ENCODE assay signal across 15 cellular contexts in genomic region chr2:182694189-182694588, GRCh38. TPM values are rescaled to one million over a fixed set of nuclear protein-coding genes. Genes with fewer than 3 reads are reported as not detected.
DNase-seq lines count a peak whose midpoint lies in the region; ATAC-seq lines count a peak whose summit lies in the region.
"Had no signal": no experiment of that assay in that cellular context is flagged by ENCODE, and none has a peak within 500 bp of the region (broad histone marks: within the 10 kb centered on the region; RNA-seq: fewer than 3 reads in every experiment).

No MANE protein-coding gene starts in this region.

- no peaks in the 10 kb centered on the region for H3K4me1 Mint-ChIP-seq in activated CD4-positive, alpha-beta T cell treated with anti-CD3 and anti-CD28 coated beads, Interleukin-2, amount 10 ng/mL, durations not matched to agents 24 days and 14 days
- H3K4me1 Mint-ChIP-seq: CD4-positive, alpha-beta memory T cell had no signal

- ATAC-seq in GM19463 (IDR thresholded peaks at IDR 0.05; ENCODE audit: unreplicated experiment) (no peak), HG03139 (IDR thresholded peaks at IDR 0.05; ENCODE audit: unreplicated experiment) (no peak)
- ATAC-seq: A549 had no signal

- peak; percentile 27 for DNase-seq in DMS53 treated with DMSO at 0.1 percent for 48 hours (lab: John Stamatoyannopoulos, UW; ENCODE audit: unreplicated experiment)
- DNase-seq in DMS79 treated with DMSO at 0.1 percent for 48 hours (lab: John Stamatoyannopoulos, UW): peak; percentile 86
- peak; percentile 17 for DNase-seq in NCI-H2107 (lab: John Stamatoyannopoulos, UW)
- DNase-seq in NCI-H510A treated with DMSO at 0.1 percent for 48 hours (lab: John Stamatoyannopoulos, UW): peak; percentile 98
- no peak for DNase-seq in activated CD4-positive, alpha-beta T cell treated with anti-CD3 and anti-CD28 coated beads, Interleukin-2, amount 10 ng/mL, durations not matched to agents 24 days and 14 days
- DNase-seq in NCI-H1436 (lab: John Stamatoyannopoulos, UW): no peak
- DNase-seq: BE2C; CD4-positive, alpha-beta memory T cell; DMS153; HCEC 1CT; HFFc6; KBM-7 had no signal

- peaks cover 25% of the 10 kb centered on the region for H3K27me3 Mint-ChIP-seq in activated CD4-positive, alpha-beta T cell treated with anti-CD3 and anti-CD28 coated beads, Interleukin-2, amount 10 ng/mL, durations not matched to agents 24 days and 14 days

- intact Hi-C loops in activated CD4-positive, alpha-beta T cell treated with anti-CD3 and anti-CD28 coated beads, Interleukin-2, amount 10 ng/mL, durations not matched to agents 24 days and 14 days (cut with micrococcal nuclease): no loop called here

- no peaks in the 10 kb centered on the region for H3K36me3 Mint-ChIP-seq in activated CD4-positive, alpha-beta T cell treated with anti-CD3 and anti-CD28 coated beads, Interleukin-2, amount 10 ng/mL, durations not matched to agents 24 days and 14 days (ENCODE audit: low read depth)
- H3K36me3 Mint-ChIP-seq: CD4-positive, alpha-beta memory T cell had no signal

- H3K27ac Mint-ChIP-seq in activated CD4-positive, alpha-beta T cell treated with anti-CD3 and anti-CD28 coated beads, Interleukin-2, amount 10 ng/mL, durations not matched to agents 24 days and 14 days: no peak overlapping the region
- H3K27ac Mint-ChIP-seq: CD4-positive, alpha-beta memory T cell; HFFc6 had no signal

- no peak overlapping the region for H3K4me3 Mint-ChIP-seq in activated CD4-positive, alpha-beta T cell treated with anti-CD3 and anti-CD28 coated beads, Interleukin-2, amount 10 ng/mL, durations not matched to agents 24 days and 14 days
- H3K4me3 Mint-ChIP-seq: CD4-positive, alpha-beta memory T cell; HFFc6 had no signal

- H3K9me3 Mint-ChIP-seq in activated CD4-positive, alpha-beta T cell treated with anti-CD3 and anti-CD28 coated beads, Interleukin-2, amount 10 ng/mL, durations not matched to agents 24 days and 14 days: no peaks in the 10 kb centered on the region
- H3K9me3 Mint-ChIP-seq: HFFc6 had no signal

RNA-seq across cellular contexts. Expression of gene DNAJC10, which starts 21.9 kb away (rescaled TPM):
- total RNA-seq in activated CD4-positive, alpha-beta T cell treated with anti-CD3 and anti-CD28 coated beads, Interleukin-2, amount 10 ng/mL, durations not matched to agents 24 days and 14 days: 68.2 and 75.1 TPM in 2 replicates

Comparison
In these comparisons a context has a peak if more than half of its experiments do, and no peak if none do; other contexts are left out.
1. DNase-seq: peak in DMS53 treated with DMSO at 0.1 percent for 48 hours (single experiment), DMS79 treated with DMSO at 0.1 percent for 48 hours (single experiment), NCI-H2107 (single experiment) and NCI-H510A treated with DMSO at 0.1 percent for 48 hours (single experiment); none in activated CD4-positive, alpha-beta T cell treated with anti-CD3 and anti-CD28 coated beads, Interleukin-2, amount 10 ng/mL, durations not matched to agents 24 days and 14 days (single experiment) and NCI-H1436 (single experiment).